2 cellular contexts compared by ENCODE assay signal in the genomic region with DNA sequence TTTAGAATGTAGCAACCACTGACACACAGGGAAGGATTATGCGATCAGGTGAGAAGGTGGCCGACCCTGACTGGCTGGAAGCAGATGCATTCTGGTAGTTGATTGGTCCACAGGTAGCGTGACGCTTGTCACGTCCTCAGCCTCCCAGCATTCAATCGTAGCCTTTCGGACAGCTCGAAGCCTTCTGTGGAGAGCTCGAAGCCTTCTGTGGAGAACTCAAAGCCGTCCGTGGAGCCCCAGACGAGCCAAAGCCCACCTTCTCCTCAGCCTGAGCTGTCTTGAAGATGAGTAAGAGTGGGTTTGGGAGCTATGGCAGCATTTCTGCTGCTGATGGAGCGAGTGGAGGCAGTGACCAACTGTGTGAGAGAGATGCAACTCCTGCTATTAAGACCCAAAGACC.
TF ChIP-seq lines count a peak whose summit lies in the region.

No MANE protein-coding gene starts in this region.

TF ChIP-seq in IMR-90, 13 proteins besides CTCF, POLR2A, EP300 and RAD21 (continued from another document):
- TF ChIP-seq MAZ (IDR thresholded peaks at IDR 0.05; ENCODE audit: borderline replicate concordance, low read depth, low read length), result no peak
- TF ChIP-seq RFX5 (IDR thresholded peaks at IDR 0.05; ENCODE audit: low read depth, low read length), result no peak
- TF ChIP-seq SMC3 (IDR thresholded peaks at IDR 0.05; ENCODE audit: low read depth, low read length), result no peak
- no peak for TF ChIP-seq MAFK (IDR thresholded peaks at IDR 0.05; ENCODE audit: low read depth, low read length)
- no peak for TF ChIP-seq CHD1 (IDR thresholded peaks at IDR 0.05; ENCODE audit: low read depth, low read length)
- TF ChIP-seq MXI1 (IDR thresholded peaks at IDR 0.05; ENCODE audit: borderline replicate concordance, low read depth, low read length), result no peak
- TF ChIP-seq NFE2L2 (IDR thresholded peaks at IDR 0.05; ENCODE audit: low read depth, low read length), result no peak
- no peak for TF ChIP-seq USF2 (IDR thresholded peaks at IDR 0.05; ENCODE audit: low read depth, low read length)
- no peak for TF ChIP-seq RCOR1 (IDR thresholded peaks at IDR 0.05; ENCODE audit: insufficient replicate concordance, low read length)
- TF ChIP-seq, protein P1, sequence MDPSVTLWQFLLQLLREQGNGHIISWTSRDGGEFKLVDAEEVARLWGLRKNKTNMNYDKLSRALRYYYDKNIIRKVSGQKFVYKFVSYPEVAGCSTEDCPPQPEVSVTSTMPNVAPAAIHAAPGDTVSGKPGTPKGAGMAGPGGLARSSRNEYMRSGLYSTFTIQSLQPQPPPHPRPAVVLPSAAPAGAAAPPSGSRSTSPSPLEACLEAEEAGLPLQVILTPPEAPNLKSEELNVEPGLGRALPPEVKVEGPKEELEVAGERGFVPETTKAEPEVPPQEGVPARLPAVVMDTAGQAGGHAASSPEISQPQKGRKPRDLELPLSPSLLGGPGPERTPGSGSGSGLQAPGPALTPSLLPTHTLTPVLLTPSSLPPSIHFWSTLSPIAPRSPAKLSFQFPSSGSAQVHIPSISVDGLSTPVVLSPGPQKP (IDR thresholded peaks at IDR 0.05; ENCODE audit: borderline replicate concordance, low read depth, low read length), result no peak

TF ChIP-seq in SK-N-SH, 30 proteins besides CTCF, POLR2A, EP300 and RAD21 (continued from another document):
- TF ChIP-seq CHD2 (IDR thresholded peaks at IDR 0.05; ENCODE audit: low read length, partially characterized antibody) (no peak), FOXJ3 (CRISPR knock-in tag; IDR thresholded peaks at IDR 0.05) (no peak), JUND (IDR thresholded peaks at IDR 0.05) (no peak)
- TF ChIP-seq, protein P2, sequence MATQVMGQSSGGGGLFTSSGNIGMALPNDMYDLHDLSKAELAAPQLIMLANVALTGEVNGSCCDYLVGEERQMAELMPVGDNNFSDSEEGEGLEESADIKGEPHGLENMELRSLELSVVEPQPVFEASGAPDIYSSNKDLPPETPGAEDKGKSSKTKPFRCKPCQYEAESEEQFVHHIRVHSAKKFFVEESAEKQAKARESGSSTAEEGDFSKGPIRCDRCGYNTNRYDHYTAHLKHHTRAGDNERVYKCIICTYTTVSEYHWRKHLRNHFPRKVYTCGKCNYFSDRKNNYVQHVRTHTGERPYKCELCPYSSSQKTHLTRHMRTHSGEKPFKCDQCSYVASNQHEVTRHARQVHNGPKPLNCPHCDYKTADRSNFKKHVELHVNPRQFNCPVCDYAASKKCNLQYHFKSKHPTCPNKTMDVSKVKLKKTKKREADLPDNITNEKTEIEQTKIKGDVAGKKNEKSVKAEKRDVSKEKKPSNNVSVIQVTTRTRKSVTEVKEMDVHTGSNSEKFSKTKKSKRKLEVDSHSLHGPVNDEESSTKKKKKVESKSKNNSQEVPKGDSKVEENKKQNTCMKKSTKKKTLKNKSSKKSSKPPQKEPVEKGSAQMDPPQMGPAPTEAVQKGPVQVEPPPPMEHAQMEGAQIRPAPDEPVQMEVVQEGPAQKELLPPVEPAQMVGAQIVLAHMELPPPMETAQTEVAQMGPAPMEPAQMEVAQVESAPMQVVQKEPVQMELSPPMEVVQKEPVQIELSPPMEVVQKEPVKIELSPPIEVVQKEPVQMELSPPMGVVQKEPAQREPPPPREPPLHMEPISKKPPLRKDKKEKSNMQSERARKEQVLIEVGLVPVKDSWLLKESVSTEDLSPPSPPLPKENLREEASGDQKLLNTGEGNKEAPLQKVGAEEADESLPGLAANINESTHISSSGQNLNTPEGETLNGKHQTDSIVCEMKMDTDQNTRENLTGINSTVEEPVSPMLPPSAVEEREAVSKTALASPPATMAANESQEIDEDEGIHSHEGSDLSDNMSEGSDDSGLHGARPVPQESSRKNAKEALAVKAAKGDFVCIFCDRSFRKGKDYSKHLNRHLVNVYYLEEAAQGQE (IDR thresholded peaks at IDR 0.05; ENCODE audit: low read depth, low read length), result no peak
